ENCODE assay signal across 23 cellular contexts in the genomic region with DNA sequence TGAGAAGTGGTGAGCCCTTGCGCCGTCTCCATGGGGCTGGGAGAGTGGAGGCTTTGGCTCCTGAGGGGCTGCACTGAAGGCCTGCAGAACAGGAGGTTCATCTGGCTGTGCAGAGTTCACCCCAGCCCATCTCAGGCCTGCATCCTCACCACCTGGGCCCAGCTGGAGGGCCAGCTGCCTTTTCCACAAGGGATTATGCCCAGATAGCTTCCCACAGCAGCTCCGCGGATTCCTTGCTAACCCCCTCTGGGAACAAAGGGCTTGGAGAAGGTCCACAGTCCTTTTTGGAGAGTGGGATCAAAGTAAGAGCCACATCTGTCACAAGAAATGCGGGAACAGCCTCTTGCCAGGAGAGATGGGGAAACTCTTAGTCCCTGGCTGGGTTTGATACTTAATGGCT.
"Had no signal": no experiment of that assay in that cellular context is flagged by ENCODE, and none has a peak within 500 bp of the region (broad histone marks: within the 10 kb centered on the region; RNA-seq: fewer than 3 reads in every experiment).

No MANE protein-coding gene starts in this region.

- H3K27me3 ChIP-seq: colonic mucosa, hepatocyte, sigmoid colon had no signal

- H3K27ac ChIP-seq: colonic mucosa, dorsolateral prefrontal cortex, hepatocyte, sigmoid colon, thoracic aorta had no signal

- H3K27ac Mint-ChIP-seq: activated B cell treated with CpG ODN at 0.5 μM for 24 hours; activated naive CD8-positive, alpha-beta T cell; activated T-cell treated with anti-CD3 and anti-CD28 coated beads, Interleukin-2, amount 50 U/mL, for 72 hours; progenitor cell of endocrine pancreas; stimulated activated effector memory CD8-positive, alpha-beta T cell treated with anti-CD3 and anti-CD28 coated beads, Interleukin-12 subunit alpha, Interleukin-12 subunit beta, amount 100 ng/mL, for 72 hours; stimulated activated naive CD8-positive, alpha-beta T cell treated with anti-CD3 and anti-CD28 coated beads, Interleukin-15, Interleukin-2, amounts not matched to agents 100 ng/mL and 50 ng/mL, for 24 hours; T-helper 2 cell treated with Interferon-gamma antibody and Interleukin-4, amounts not matched to agents 5 μg/mL and 100 μg/mL, for 36 hours had no signal

- H3K36me3 ChIP-seq: colonic mucosa, sigmoid colon, thoracic aorta had no signal

- H3K4me1 ChIP-seq: colonic mucosa, sigmoid colon had no signal

- H3K27me3 Mint-ChIP-seq: activated B cell treated with CpG ODN at 0.5 μM for 24 hours; activated naive CD8-positive, alpha-beta T cell; stimulated activated naive CD8-positive, alpha-beta T cell treated with anti-CD3 and anti-CD28 coated beads, Interleukin-15, Interleukin-2, amounts not matched to agents 100 ng/mL and 50 ng/mL, for 24 hours had no signal

- H3K36me3 Mint-ChIP-seq: activated naive CD8-positive, alpha-beta T cell; stimulated activated effector memory CD8-positive, alpha-beta T cell treated with anti-CD3 and anti-CD28 coated beads, Interleukin-12 subunit alpha, Interleukin-12 subunit beta, amount 100 ng/mL, for 72 hours had no signal

- DNase-seq: activated B cell treated with CpG ODN at 0.5 μM for 24 hours; activated CD4-positive, alpha-beta T cell treated with anti-CD3 and anti-CD28 coated beads for 4 hours; activated CD4-positive, alpha-beta T cell treated with anti-CD3 and anti-CD28 coated beads, Interleukin-2, amount 50 U/mL, for 4 hours; activated naive CD4-positive, alpha-beta T cell; activated T-cell treated with anti-CD3 and anti-CD28 coated beads for 4 hours; activated T-cell treated with anti-CD3 and anti-CD28 coated beads, Interleukin-2, amount 50 U/mL, for 72 hours; anterior cingulate cortex; colonic mucosa; effector memory CD4-positive, alpha-beta T cell; islet precursor cell; mammary epithelial cell; sigmoid colon; small intestine; stimulated activated CD4-positive, alpha-beta T cell treated with anti-CD3 and anti-CD28 coated beads, Interleukin-4, amount 100 ng/mL, for 24 hours; trophoblast cell had no signal

- H3K4me1 Mint-ChIP-seq: activated B cell treated with CpG ODN at 0.5 μM for 24 hours had no signal

- H3K9me3 ChIP-seq: colonic mucosa, sigmoid colon, thoracic aorta had no signal

- H3K4me3 ChIP-seq: colonic mucosa, dorsolateral prefrontal cortex, hepatocyte, sigmoid colon, thoracic aorta had no signal

- ATAC-seq: activated T-cell treated with anti-CD3 and anti-CD28 coated beads, Interleukin-2, amount 50 U/mL, for 72 hours; stimulated activated effector memory CD8-positive, alpha-beta T cell treated with anti-CD3 and anti-CD28 coated beads, Interleukin-12 subunit alpha, Interleukin-12 subunit beta, amount 100 ng/mL, for 72 hours had no signal

- H3K4me3 Mint-ChIP-seq: activated B cell treated with CpG ODN at 0.5 μM for 24 hours; activated naive CD8-positive, alpha-beta T cell; activated T-cell treated with anti-CD3 and anti-CD28 coated beads, Interleukin-2, amount 50 U/mL, for 72 hours; stimulated activated effector memory CD8-positive, alpha-beta T cell treated with anti-CD3 and anti-CD28 coated beads, Interleukin-12 subunit alpha, Interleukin-12 subunit beta, amount 100 ng/mL, for 72 hours; stimulated activated naive CD8-positive, alpha-beta T cell treated with anti-CD3 and anti-CD28 coated beads, Interleukin-15, Interleukin-2, amounts not matched to agents 100 ng/mL and 50 ng/mL, for 24 hours; T-helper 2 cell treated with Interferon-gamma antibody and Interleukin-4, amounts not matched to agents 5 μg/mL and 100 μg/mL, for 36 hours had no signal

- H3K9me3 Mint-ChIP-seq: activated B cell treated with CpG ODN at 0.5 μM for 24 hours; activated T-cell treated with anti-CD3 and anti-CD28 coated beads, Interleukin-2, amount 50 U/mL, for 72 hours; stimulated activated effector memory CD8-positive, alpha-beta T cell treated with anti-CD3 and anti-CD28 coated beads, Interleukin-12 subunit alpha, Interleukin-12 subunit beta, amount 100 ng/mL, for 72 hours; stimulated activated naive CD8-positive, alpha-beta T cell treated with anti-CD3 and anti-CD28 coated beads, Interleukin-15, Interleukin-2, amounts not matched to agents 100 ng/mL and 50 ng/mL, for 24 hours; T-helper 2 cell treated with Interferon-gamma antibody and Interleukin-4, amounts not matched to agents 5 μg/mL and 100 μg/mL, for 36 hours had no signal
